In the genomic region with DNA sequence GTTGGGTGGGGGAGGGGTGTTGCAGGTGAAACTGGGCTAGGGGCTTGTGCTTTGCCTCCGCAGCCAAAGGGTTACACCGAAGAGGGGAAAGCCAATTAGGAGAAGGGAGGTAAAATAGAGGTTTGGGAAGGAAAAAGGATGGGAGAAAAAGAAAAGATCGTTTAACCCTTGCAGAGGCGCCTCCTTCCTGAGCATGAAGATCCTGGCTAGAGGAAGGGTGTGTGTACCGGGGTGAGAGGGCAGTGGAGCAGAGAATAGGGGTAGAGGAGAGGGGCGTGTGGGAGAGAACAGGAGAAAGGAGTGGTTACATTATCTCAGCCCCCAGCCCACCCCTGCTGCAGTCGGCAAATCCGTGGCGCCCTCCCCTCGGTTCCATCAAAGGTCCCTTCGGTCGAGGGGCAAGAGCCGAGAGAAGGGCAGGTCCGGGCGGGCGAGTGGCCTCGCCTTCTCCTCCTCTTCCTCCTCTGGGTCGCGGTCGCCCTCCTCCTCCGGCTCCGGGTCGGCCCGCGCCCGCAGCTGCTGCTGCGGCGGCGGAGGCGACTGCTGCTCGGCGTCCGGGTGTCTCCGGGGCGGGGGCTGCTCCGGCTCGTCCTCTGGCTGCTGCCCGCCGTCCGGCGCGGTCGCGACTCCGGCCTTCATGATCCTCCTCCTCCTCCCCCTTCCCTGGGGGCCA, we compare ENCODE assay signal across 9 cellular contexts. TPM values are rescaled to one million over a fixed set of nuclear protein-coding genes. Genes with fewer than 3 reads are reported as not detected.
DNase-seq lines count a peak whose midpoint lies in the region; ATAC-seq and TF ChIP-seq lines count a peak whose summit lies in the region.
"Had no signal": no experiment of that assay in that cellular context is flagged by ENCODE, and none has a peak within 500 bp of the region (broad histone marks: within the 10 kb centered on the region; RNA-seq: fewer than 3 reads in every experiment).

No MANE protein-coding gene starts in this region.

- DNase-seq in BE2C, result peak; percentile 57
- peak; percentile 29 for DNase-seq in HK-2 (ENCODE audit: unreplicated experiment)
- no peak for DNase-seq in choroid plexus epithelial cell (ENCODE audit: low read depth)
- no peak for DNase-seq in mesothelial cell of epicardium (ENCODE audit: low spot score in 2 of 2, unreplicated experiment in 2 of 2)
- no peak for DNase-seq in NCI-H1694 treated with DMSO at 0.1 percent for 48 hours (lab: John Stamatoyannopoulos, UW)
- no peak for DNase-seq in stimulated activated naive CD4-positive, alpha-beta T cell (lab: John Stamatoyannopoulos, UW)
- no peak for DNase-seq in activated CD4-positive, CD25-positive, alpha-beta regulatory T cell treated with anti-CD3 and anti-CD28 coated beads, Interleukin-2, amount 50 U/mL, for 72 hours

- no peaks in the 10 kb centered on the region for H3K4me1 ChIP-seq in BE2C

- H3K9me3 Mint-ChIP-seq in mesothelial cell of epicardium, result no peaks in the 10 kb centered on the region

- peaks cover 89% of the 10 kb centered on the region for H3K27me3 Mint-ChIP-seq in mesothelial cell of epicardium (ENCODE audit: low read depth)

- H3K27ac Mint-ChIP-seq in mesothelial cell of epicardium, result no peak overlapping the region

- H3K4me3 ChIP-seq in BE2C (ENCODE audit: low read depth, low read length) (peak overlapping the region; percentile 74), choroid plexus epithelial cell (ENCODE audit: low read depth, low read length) (peak overlapping the region; percentile 58)

- TF ChIP-seq CTCF in BE2C (IDR thresholded peaks at IDR 0.05; ENCODE audit: low read depth, low read length) (no peak), choroid plexus epithelial cell (conservative IDR thresholded peaks at IDR 0.05; ENCODE audit: low read depth, low read length) (no peak), mesothelial cell of epicardium (IDR thresholded peaks at IDR 0.05; ENCODE audit: unreplicated experiment) (no peak)

- H3K9me3 ChIP-seq in BE2C, result no peaks in the 10 kb centered on the region

- H3K4me1 Mint-ChIP-seq in mesothelial cell of epicardium, result peaks cover 10% of the 10 kb centered on the region

- no peak for ATAC-seq in HG02973 (IDR thresholded peaks at IDR 0.05; ENCODE audit: unreplicated experiment)

- H3K36me3 Mint-ChIP-seq in mesothelial cell of epicardium, result no peaks in the 10 kb centered on the region

- no peaks in the 10 kb centered on the region for H3K27me3 ChIP-seq in BE2C

- peak overlapping the region; percentile 38 for H3K4me3 Mint-ChIP-seq in mesothelial cell of epicardium

- H3K36me3 ChIP-seq in BE2C, result no peaks in the 10 kb centered on the region

RNA-seq across cellular contexts. Expression of gene MARCHF4, which starts 1.2 kb away (rescaled TPM):
- polyA plus RNA-seq in BE2C (2012; ENCODE audit: insufficient read depth, insufficient read length, low read depth), result 20.7 TPM
- total RNA-seq in mesothelial cell of epicardium, result 0.05 to 0.09 TPM (median 0.09 TPM) in 3 replicates
- total RNA-seq: mononuclear cell had no signal

RNA-seq across cellular contexts. Expression of gene SMARCAL1, which starts 41.2 kb away (rescaled TPM):
- polyA plus RNA-seq in BE2C (2012; ENCODE audit: insufficient read depth, insufficient read length, low read depth), result 26.0 TPM
- 30.3 to 33.0 TPM (median 31.4 TPM) in 3 replicates for total RNA-seq in mesothelial cell of epicardium

Comparison
In these comparisons a context has a peak if more than half of its experiments do, and no peak if none do; other contexts are left out.
1. DNase-seq: peak in BE2C (single experiment) and HK-2 (single experiment); none in choroid plexus epithelial cell (single experiment), mesothelial cell of epicardium (0 of 2), NCI-H1694 treated with DMSO at 0.1 percent for 48 hours (single experiment), stimulated activated naive CD4-positive, alpha-beta T cell (0 of 6) and activated CD4-positive, CD25-positive, alpha-beta regulatory T cell treated with anti-CD3 and anti-CD28 coated beads, Interleukin-2, amount 50 U/mL, for 72 hours (single experiment).